13 cellular contexts compared by ENCODE assay signal in genomic region chr2:9755638-9756037, GRCh38.
A peak's percentile ranks its signal among the peaks of the same experiment; 100 is the strongest.
DNase-seq lines count a peak whose midpoint lies in the region; ATAC-seq and TF ChIP-seq lines count a peak whose summit lies in the region.
"Had no signal": no experiment of that assay in that cellular context is flagged by ENCODE, and none has a peak within 500 bp of the region (broad histone marks: within the 10 kb centered on the region; RNA-seq: fewer than 3 reads in every experiment).

No MANE protein-coding gene starts in this region.

- TF ChIP-seq CTCF in HEK293 (tag by site-specific recombination; IDR thresholded peaks at IDR 0.05) (no peak), endothelial cell (IDR thresholded peaks at IDR 0.05; ENCODE audit: unreplicated experiment) (no peak), type B pancreatic cell (conservative IDR thresholded peaks at IDR 0.05) (no peak), breast epithelium (IDR thresholded peaks at IDR 0.05) (no peak)

- no peak for TF ChIP-seq POLR2A in breast epithelium (IDR thresholded peaks at IDR 0.05)

- no peaks in the 10 kb centered on the region for H3K9me3 ChIP-seq in HEK293 (ENCODE audit: control insufficient read depth, insufficient read depth, low read depth, low read length)
- no peaks in the 10 kb centered on the region for H3K9me3 ChIP-seq in breast epithelium
- H3K9me3 ChIP-seq: A549, BE2C had no signal

- POLR2A ChIA-PET in HEK293 (lab: Yijun Ruan, JAX) = no interaction called here

- H3K36me3 ChIP-seq in HEK293 (ENCODE audit: control insufficient read depth in 2 of 2, insufficient read depth in 1 of 2, low read length in 2 of 2) = no peaks in the 10 kb centered on the region
- no peaks in the 10 kb centered on the region for H3K36me3 ChIP-seq in breast epithelium
- H3K36me3 ChIP-seq: BE2C had no signal

- H3K9me3 Mint-ChIP-seq in endothelial cell (ENCODE audit: unreplicated experiment) (peaks cover 4% of the 10 kb centered on the region), type B pancreatic cell (no peaks in the 10 kb centered on the region)
- H3K9me3 Mint-ChIP-seq in natural killer cell treated with Interleukin-12 subunit alpha and Interleukin-12 subunit beta and Interleukin-15 and Interleukin-18, amount 100 ng/mL, for 72 hours = no peaks in the 10 kb centered on the region
- H3K9me3 Mint-ChIP-seq: GM23338 had no signal

- H3K4me3 Mint-ChIP-seq in endothelial cell (ENCODE audit: unreplicated experiment) = no peak overlapping the region
- H3K4me3 Mint-ChIP-seq in natural killer cell treated with Interleukin-12 subunit alpha and Interleukin-12 subunit beta and Interleukin-15 and Interleukin-18, amount 100 ng/mL, for 72 hours = peak overlapping the region; percentile 3
- H3K4me3 Mint-ChIP-seq in type B pancreatic cell = peak overlapping the region; percentile 17
- H3K4me3 Mint-ChIP-seq: GM23338 had no signal

- H3K4me1 Mint-ChIP-seq in endothelial cell (ENCODE audit: unreplicated experiment) (peaks cover 24% of the 10 kb centered on the region), type B pancreatic cell (ENCODE audit: unreplicated experiment) (peaks cover 53% of the 10 kb centered on the region)
- peaks cover 49 to 54% of the 10 kb centered on the region in 2 donors for H3K4me1 Mint-ChIP-seq in natural killer cell treated with Interleukin-12 subunit alpha and Interleukin-12 subunit beta and Interleukin-15 and Interleukin-18, amount 100 ng/mL, for 72 hours (ENCODE audit: low read depth in 2 of 2)

- H3K4me3 ChIP-seq in HEK293 (ENCODE audit: low read depth, low read length) (no peak overlapping the region), breast epithelium (no peak overlapping the region)
- H3K4me3 ChIP-seq: A549, GM23338 had no signal

- DNase-seq in endothelial cell (ENCODE audit: low spot score) (no peak), type B pancreatic cell (ENCODE audit: extremely low spot score, unreplicated experiment) (no peak), GM19240 (ENCODE audit: insufficient read length, low spot score) (no peak), T-helper 1 cell (no peak), breast epithelium (ENCODE audit: low spot score in 2 of 2) (no peak)
- DNase-seq in natural killer cell treated with Interleukin-12 subunit alpha and Interleukin-12 subunit beta and Interleukin-15 and Interleukin-18, amount 100 ng/mL, for 72 hours (ENCODE audit: low spot score) = no peak
- DNase-seq: BE2C, DMS 273 treated with DMSO at 0.1 percent for 48 hours, H7 had no signal

- H3K27ac Mint-ChIP-seq in endothelial cell (ENCODE audit: unreplicated experiment) (peak overlapping the region; percentile 61), type B pancreatic cell (no peak overlapping the region)
- H3K27ac Mint-ChIP-seq in natural killer cell treated with Interleukin-12 subunit alpha and Interleukin-12 subunit beta and Interleukin-15 and Interleukin-18, amount 100 ng/mL, for 72 hours = no peak overlapping the region
- H3K27ac Mint-ChIP-seq: GM23338 had no signal

- H3K36me3 Mint-ChIP-seq in endothelial cell (ENCODE audit: low read depth, unreplicated experiment) (peaks cover 3% of the 10 kb centered on the region), type B pancreatic cell (no peaks in the 10 kb centered on the region)
- H3K36me3 Mint-ChIP-seq in natural killer cell treated with Interleukin-12 subunit alpha and Interleukin-12 subunit beta and Interleukin-15 and Interleukin-18, amount 100 ng/mL, for 72 hours = no peaks in the 10 kb centered on the region

- H3K27ac ChIP-seq in HEK293 (ENCODE audit: extremely low read depth, low read depth, low read length) (no peak overlapping the region), breast epithelium (no peak overlapping the region)

- intact Hi-C loops in breast epithelium (cut with DNase I; ENCODE audit: low total_unique reads) = no loop called here

- CTCF ChIA-PET in HEK293 (lab: Yijun Ruan, JAX) = interaction anchor here (0.9 kb wide), 1 partner anchor 13 kb away, joined by 3 read pairs; no protein-coding TSS in a partner anchor

- no peaks in the 10 kb centered on the region for H3K27me3 ChIP-seq in breast epithelium
- H3K27me3 ChIP-seq: BE2C had no signal

- peaks cover 16% of the 10 kb centered on the region for H3K27me3 Mint-ChIP-seq in endothelial cell (ENCODE audit: unreplicated experiment)
- peaks cover 0 to 16% of the 10 kb centered on the region in 2 donors for H3K27me3 Mint-ChIP-seq in natural killer cell treated with Interleukin-12 subunit alpha and Interleukin-12 subunit beta and Interleukin-15 and Interleukin-18, amount 100 ng/mL, for 72 hours
- H3K27me3 Mint-ChIP-seq in type B pancreatic cell = peaks cover 29% of the 10 kb centered on the region

- H3K4me1 ChIP-seq in HEK293 (ENCODE audit: control insufficient read depth, insufficient read depth, low read length) (no peaks in the 10 kb centered on the region), breast epithelium (peaks cover 0 to 5% of the 10 kb centered on the region in 2 donors)

- ATAC-seq in natural killer cell treated with Interleukin-12 subunit alpha and Interleukin-12 subunit beta and Interleukin-15 and Interleukin-18, amount 100 ng/mL, for 72 hours = no peak
- ATAC-seq: A549, GM23338, HepG2 had no signal

TF ChIP-seq in HEK293, 187 proteins besides CTCF, POLR2A, EP300 and RAD21:
- TF ChIP-seq ZNF214 (tag by site-specific recombination; IDR thresholded peaks at IDR 0.05; ENCODE audit: borderline replicate concordance) = no peak
- no peak for TF ChIP-seq ZNF76 (tag by site-specific recombination; IDR thresholded peaks at IDR 0.05; ENCODE audit: borderline replicate concordance, low read depth)
- TF ChIP-seq ZNF114 (tag by site-specific recombination; IDR thresholded peaks at IDR 0.05) = no peak
- no peak for TF ChIP-seq ZNF677 (tag by site-specific recombination; IDR thresholded peaks at IDR 0.05)
- TF ChIP-seq ZNF311 (tag by site-specific recombination; IDR thresholded peaks at IDR 0.05; ENCODE audit: borderline replicate concordance) = no peak
- TF ChIP-seq ZNF548 (tag by site-specific recombination; IDR thresholded peaks at IDR 0.05) = peak; percentile 89
